20 cellular contexts compared by ENCODE assay signal in genomic region chr10:436013-436697, GRCh38.
DNase-seq lines count a peak whose midpoint lies in the region; ATAC-seq and TF ChIP-seq lines count a peak whose summit lies in the region.
"Had no signal": no experiment of that assay in that cellular context is flagged by ENCODE, and none has a peak within 500 bp of the region (broad histone marks: within the 10 kb centered on the region; RNA-seq: fewer than 3 reads in every experiment).

No MANE protein-coding gene starts in this region.

- H3K4me2 ChIP-seq in HCT116 (ENCODE audit: low read length) (peak overlapping the region; percentile 48), PC-3 (ENCODE audit: low read length) (peak overlapping the region; percentile 39; the same call in 1 of the 2 replicates), mesendoderm (ENCODE audit: low read length) (no peak overlapping the region)
- H3K4me2 ChIP-seq: BLaER1, SK-N-SH had no signal

- TF ChIP-seq POLR2A in HCT116 (IDR thresholded peaks at IDR 0.05; ENCODE audit: borderline replicate concordance, extremely low read depth, insufficient read depth, insufficient read length) = no peak

- no peaks in the 10 kb centered on the region for H3K79me2 ChIP-seq in HCT116 (ENCODE audit: insufficient read depth, low read length)
- no peaks in the 10 kb centered on the region for H3K79me2 ChIP-seq in PC-3 (ENCODE audit: low read length)
- no peaks in the 10 kb centered on the region for H3K79me2 ChIP-seq in mesendoderm (ENCODE audit: control insufficient read depth, insufficient read depth, low read length)

- H2BK15ac ChIP-seq in mesendoderm (replicated peaks; ENCODE audit: low read depth) = no peak overlapping the region

- H3K9ac ChIP-seq in HCT116 (ENCODE audit: low read length) (no peak overlapping the region), PC-3 (ENCODE audit: low read length) (peak overlapping the region; percentile 12; the same call in 1 of the 2 replicates), mesendoderm (ENCODE audit: low read length) (no peak overlapping the region)
- H3K9ac ChIP-seq: BLaER1, SK-N-SH had no signal

- no peak overlapping the region for H2BK5ac ChIP-seq in mesendoderm (ENCODE audit: low read length)

- RAD21 ChIA-PET in HCT116 (lab: Charles Lee; ENCODE audit: low non-redundant PET in 1 of 2, low total read pairs in 2 of 2, uncharacterized antibody in 2 of 2, unreplicated experiment in 2 of 2) = no interaction called here

- H4K20me1 ChIP-seq in HCT116 (ENCODE audit: insufficient read depth) = no peaks in the 10 kb centered on the region
- no peaks in the 10 kb centered on the region for H4K20me1 ChIP-seq in PC-3 (ENCODE audit: low read length)

- POLR2A ChIA-PET in HCT116 (lab: Charles Lee) = no interaction called here
- POLR2A ChIA-PET in PC-3 (lab: Charles Lee; ENCODE audit: unreplicated experiment) = interaction anchor here (0.5 to 1.0 kb wide), 2 partner anchors 75 to 107 kb away, joined by 3 to 6 read pairs; no protein-coding TSS in a partner anchor

- no peaks in the 10 kb centered on the region for H3K27me3 ChIP-seq in HCT116 (ENCODE audit: insufficient read depth, low read length)
- no peaks in the 10 kb centered on the region for H3K27me3 ChIP-seq in PC-3 (ENCODE audit: low read length)
- H3K27me3 ChIP-seq in mesendoderm (ENCODE audit: insufficient read depth, low read length, poor library complexity) = no peaks in the 10 kb centered on the region
- H3K27me3 ChIP-seq: BLaER1 had no signal

- H3K9me2 ChIP-seq in HCT116 (ENCODE audit: insufficient read depth) = no peaks in the 10 kb centered on the region
- no peaks in the 10 kb centered on the region for H3K9me2 ChIP-seq in PC-3 (replicated peaks; ENCODE audit: low read length)
- H3K9me2 ChIP-seq: SK-N-SH had no signal

- H2AFZ ChIP-seq in HCT116 (ENCODE audit: low read depth, low read length, poor library complexity, severe bottlenecking) (no peak overlapping the region), PC-3 (ENCODE audit: low read length) (no peak overlapping the region)

- H3F3A ChIP-seq in PC-3 (ENCODE audit: low read length, unreplicated experiment) = no peaks in the 10 kb centered on the region

- ATAC-seq in HCT116 (peak; percentile 91), PC-3 (peak; percentile 90), GM18517 (IDR thresholded peaks at IDR 0.05; ENCODE audit: unreplicated experiment) (no peak)
- ATAC-seq: CD8-positive, alpha-beta T cell; T-cell had no signal

- H2BK120ac ChIP-seq in mesendoderm (ENCODE audit: low read depth, low read length) = no peak overlapping the region

- H3K23ac ChIP-seq in mesendoderm (ENCODE audit: low read length) = no peak overlapping the region

- intact Hi-C loops in HCT116 (cut with micrococcal nuclease) (no loop called here), PC-3 (cut with micrococcal nuclease) (loop anchor here (5.0 kb wide), 1 partner anchor 99 kb away; no protein-coding TSS in a partner anchor)

- peak; percentile 83 for DNase-seq in SIG-M5 treated with dmso at 0.1 percent for 504 hours (lab: John Stamatoyannopoulos, UW; ENCODE audit: unreplicated experiment)
- no peak for DNase-seq in SIG-M5 (lab: John Stamatoyannopoulos, UW)
- peak; percentile 78 for DNase-seq in HCT116 (ENCODE audit: low read depth, low spot score)
- DNase-seq in PC-3 = peak; percentile 79
- DNase-seq in mesendoderm = peak; percentile 20
- no peak for DNase-seq in KG1 (lab: John Stamatoyannopoulos, UW)
- no peak for DNase-seq in cortex of kidney (lab: John Stamatoyannopoulos, UW)
- DNase-seq: CD8-positive, alpha-beta T cell; DND-41; GDM1; GOT3; NCI-H1436 treated with DMSO at 0.1 percent for 48 hours; NCI-H2081; NCI-H446 treated with DMSO at 0.1 percent for 48 hours; NK-92 treated with Interleukin-12 subunit alpha and Interleukin-12 subunit beta, amount 100 ng/mL, for 24 hours; Right ventricle myocardium superior; SK-N-SH; T-cell had no signal

- H3K9me3 ChIP-seq in HCT116 (ENCODE audit: control insufficient read depth in 1 of 2, insufficient read depth in 1 of 2, low read depth in 1 of 2, low read length in 2 of 2) (no peaks in the 10 kb centered on the region), PC-3 (ENCODE audit: low read length) (no peaks in the 10 kb centered on the region)
- H3K9me3 ChIP-seq: BLaER1, SK-N-SH had no signal

- H3K36me3 ChIP-seq in HCT116 (ENCODE audit: control insufficient read depth in 1 of 2, insufficient read depth in 2 of 2, low read length in 2 of 2) (no peaks in the 10 kb centered on the region), PC-3 (ENCODE audit: low read depth, low read length) (no peaks in the 10 kb centered on the region), mesendoderm (ENCODE audit: control insufficient read depth, insufficient read depth, low read length) (no peaks in the 10 kb centered on the region)

- H3K56ac ChIP-seq in mesendoderm (ENCODE audit: low read length) = no peak overlapping the region

- H4K8ac ChIP-seq in mesendoderm (ENCODE audit: low read depth, low read length) = no peak overlapping the region

- TF ChIP-seq CTCF in HCT116 (IDR thresholded peaks at IDR 0.05 in 2 of 3, conservative IDR thresholded peaks at IDR 0.05 in 1 of 3; ENCODE audit: borderline replicate concordance in 1 of 3, insufficient read depth in 1 of 3, low read depth in 2 of 3, low read length in 2 of 3) (no peak), PC-3 (conservative IDR thresholded peaks at IDR 0.05; ENCODE audit: low read depth, low read length) (no peak)

- H3K79me1 ChIP-seq in mesendoderm (ENCODE audit: low read length) = no peaks in the 10 kb centered on the region

- no peak overlapping the region for H4K5ac ChIP-seq in mesendoderm (ENCODE audit: low read length)

- H3K27ac ChIP-seq in HCT116 (ENCODE audit: low read depth, low read length) (peak overlapping the region; percentile 48), PC-3 (ENCODE audit: low read length) (peak overlapping the region; percentile 71), mesendoderm (ENCODE audit: low read depth, low read length) (no peak overlapping the region)
- H3K27ac ChIP-seq: BLaER1 had no signal

- H3K4me3 ChIP-seq in HCT116 (replicated peaks in 1 of 2; ENCODE audit: low read depth in 1 of 2, low read length in 2 of 2) (no peak overlapping the region), PC-3 (ENCODE audit: low read length) (no peak overlapping the region), mesendoderm (ENCODE audit: low read length) (no peak overlapping the region)
- H3K4me3 ChIP-seq: BLaER1 had no signal

- no peak for TF ChIP-seq RAD21 in HCT116 (IDR thresholded peaks at IDR 0.05; ENCODE audit: low read depth)

- BruUV-seq in HCT116 (replicated peaks; lab: Mats Ljungman, UMichigan) (no TSS peak), PC-3 (replicated peaks; lab: Mats Ljungman, UMichigan) (no TSS peak)

- H3K4ac ChIP-seq in mesendoderm (ENCODE audit: low read depth, low read length) = no peak overlapping the region

- no peak overlapping the region for H3K18ac ChIP-seq in mesendoderm (ENCODE audit: low read length)

- H2AK5ac ChIP-seq in mesendoderm (ENCODE audit: low read length) = no peak overlapping the region

- CTCF ChIA-PET in HCT116 (lab: Charles Lee) (interaction anchor here (1.0 kb wide), 1 partner anchor 20 kb away, joined by 3 read pairs; no protein-coding TSS in a partner anchor), PC-3 (lab: Charles Lee) (interaction anchor here (0.5 to 0.9 kb wide), 2 partner anchors 77 to 106 kb away, joined by 3 to 8 read pairs; no protein-coding TSS in a partner anchor)

- no CpG with 5 or more reads among the region's 19 CpGs for WGBS in mesendoderm (ENCODE audit: extremely low coverage, insufficient coverage, low lambda C conversion rate)

- H3K4me1 ChIP-seq in HCT116 (ENCODE audit: control insufficient read depth in 1 of 2, insufficient read depth in 2 of 2, low read length in 2 of 2) (peaks cover 0 to 17% of the 10 kb centered on the region in 2 experiments; a peak in 3 of 4 replicates), PC-3 (ENCODE audit: insufficient read depth, low read length) (no peaks in the 10 kb centered on the region), mesendoderm (ENCODE audit: control insufficient read depth, low read depth, low read length) (no peaks in the 10 kb centered on the region)

TF ChIP-seq in HCT116, 20 proteins besides CTCF, POLR2A, EP300 and RAD21:
- peak; percentile 30; the same call in 1 of the 2 replicates for TF ChIP-seq POLR2AphosphoS5 (IDR thresholded peaks at IDR 0.05; ENCODE audit: low read depth, low read length)
- no peak for TF ChIP-seq ZNF274 (IDR thresholded peaks at IDR 0.05; ENCODE audit: low read depth, low read length)
- no peak for TF ChIP-seq FOSL1 (IDR thresholded peaks at IDR 0.05; ENCODE audit: low read depth)
- no peak for TF ChIP-seq SIN3A (IDR thresholded peaks at IDR 0.05; ENCODE audit: low read depth)
TF ChIP-seq in HCT116: peak in this region for 1.

Comparison
In these comparisons a context has a peak if more than half of its experiments do, and no peak if none do; other contexts are left out.
1. DNase-seq: peak in SIG-M5 treated with dmso at 0.1 percent for 504 hours (single experiment), HCT116 (single experiment), PC-3 (single experiment) and mesendoderm (single experiment); none in SIG-M5 (single experiment), KG1 (single experiment) and cortex of kidney (single experiment).